Comparison of ENCODE assay signal across 17 cellular contexts in the genomic region with DNA sequence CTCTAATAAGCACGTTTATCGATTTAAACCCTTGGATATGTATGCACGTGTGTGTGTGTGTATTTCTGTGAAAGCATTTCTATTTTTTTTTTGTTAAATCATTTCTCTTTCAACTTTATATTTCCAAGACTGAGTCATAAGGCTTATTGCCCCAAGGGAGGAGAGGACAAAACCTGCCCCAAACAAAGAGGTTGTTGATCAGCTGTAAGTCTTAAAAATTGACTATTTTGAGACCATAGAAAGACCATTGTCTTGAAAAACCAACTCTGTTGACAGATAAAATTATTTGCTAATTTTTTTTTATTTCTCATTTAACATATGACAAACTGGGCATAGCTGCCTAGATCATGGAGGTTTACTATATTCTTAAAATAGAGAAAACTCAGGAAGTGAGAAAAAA.
"Had no signal": no experiment of that assay in that cellular context is flagged by ENCODE, and none has a peak within 500 bp of the region (broad histone marks: within the 10 kb centered on the region; RNA-seq: fewer than 3 reads in every experiment).

No MANE protein-coding gene starts in this region.

- ATAC-seq: Panc1, PC-3, SK-N-SH treated with all-trans-retinoic acid at 6 μM for 48 hours had no signal

- DNase-seq: Kasumi-1, KBM-7, NCI-H1092 treated with DMSO at 0.1 percent for 48 hours, NCI-H1436, NCI-H187, NCI-H2029 treated with DMSO at 0.1 percent for 48 hours, NCI-H2171 treated with DMSO at 0.1 percent for 48 hours, NCI-H345, NCI-H446 treated with DMSO at 0.1 percent for 48 hours, NCI-H510A treated with DMSO at 0.1 percent for 48 hours, NCI-H526, NCI-H748 treated with DMSO at 0.1 percent for 48 hours, PC-3, SHP77 had no signal

- H3K27ac ChIP-seq: RWPE1 had no signal
